9 cellular contexts compared by ENCODE assay signal in the genomic region with DNA sequence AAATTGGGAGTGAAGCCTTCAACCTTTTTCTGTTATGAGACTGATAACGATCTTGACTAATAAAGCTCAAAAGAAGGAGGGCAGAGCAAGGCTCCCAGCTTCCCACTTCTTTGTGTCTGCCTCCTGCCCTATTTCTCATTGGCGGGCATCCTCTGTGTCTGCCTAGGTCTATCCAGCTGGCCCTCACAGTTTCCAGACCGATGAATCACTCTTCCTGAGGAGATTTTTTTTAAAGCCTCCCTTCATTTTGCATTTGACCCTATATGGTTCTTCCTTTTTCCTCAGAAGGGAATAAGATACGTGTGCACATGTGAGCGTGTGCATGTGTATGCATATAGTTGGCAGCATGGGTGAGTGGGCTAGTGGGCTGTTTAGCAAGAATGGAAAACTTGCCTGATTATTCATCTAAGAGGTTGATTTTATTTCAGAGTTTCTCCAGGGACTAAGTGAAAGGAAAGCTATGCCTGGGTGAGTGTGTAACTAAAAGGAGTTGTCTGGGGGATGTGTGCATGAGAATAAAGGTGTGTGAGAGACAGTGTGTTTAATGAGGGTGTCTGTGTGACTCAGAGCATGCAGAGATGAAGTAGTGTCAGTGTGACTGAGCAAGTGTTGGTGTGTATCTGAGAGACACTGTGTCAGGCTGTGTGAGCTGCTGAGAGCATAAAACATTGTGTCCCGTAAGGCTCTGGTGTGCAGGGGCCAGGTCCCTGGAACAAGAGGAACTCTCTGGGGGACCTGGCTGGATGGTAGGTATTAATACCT. TPM values are rescaled to one million over a fixed set of nuclear protein-coding genes. Genes with fewer than 3 reads are reported as not detected.
A peak's percentile ranks its signal among the peaks of the same experiment; 100 is the strongest.
DNase-seq lines count a peak whose midpoint lies in the region; ATAC-seq, FAIRE-seq and TF ChIP-seq lines count a peak whose summit lies in the region.
"Had no signal": no experiment of that assay in that cellular context is flagged by ENCODE, and none has a peak within 500 bp of the region (broad histone marks: within the 10 kb centered on the region; RNA-seq: fewer than 3 reads in every experiment).

No MANE protein-coding gene starts in this region.

- H3K27ac ChIP-seq in trophoblast cell (ENCODE audit: low read depth, low read length), result peak overlapping the region; percentile 91

- H4K8ac ChIP-seq in trophoblast cell (ENCODE audit: low read depth, low read length), result no peak overlapping the region

- H3K4me2 ChIP-seq in trophoblast cell (ENCODE audit: low read length), result no peak overlapping the region

- H3K4me1 Mint-ChIP-seq in stimulated activated memory B cell treated with anti-CD40 and anti-IgM and Interleukin-4, amounts not matched to agents 10 μg/mL and 1 μg/mL and 100 μg/mL, for 72 hours, result peaks cover 9% of the 10 kb centered on the region

- DNase-seq in EL (peak; percentile 96), fibroblast of the conjunctiva (ENCODE audit: low read depth) (peak; percentile 85), trophoblast cell (peak in 1 of 2 donors; percentile 36), T-helper 1 cell (no peak), H54 (ENCODE audit: insufficient read length, low spot score) (no peak)
- no peak for DNase-seq in activated CD4-positive, CD25-positive, alpha-beta regulatory T cell (lab: John Stamatoyannopoulos, UW)

- H2BK120ac ChIP-seq in trophoblast cell (ENCODE audit: insufficient read depth, low read length, poor library complexity), result peak overlapping the region; percentile 92

- H3K36me3 Mint-ChIP-seq in stimulated activated memory B cell treated with anti-CD40 and anti-IgM and Interleukin-4, amounts not matched to agents 10 μg/mL and 1 μg/mL and 100 μg/mL, for 72 hours, result peaks cover 17% of the 10 kb centered on the region

- no peak overlapping the region for H2AFZ ChIP-seq in trophoblast cell (ENCODE audit: insufficient read depth, low read length, poor library complexity)

- peak overlapping the region; percentile 82 for H4K91ac ChIP-seq in trophoblast cell (ENCODE audit: low read depth, low read length)

- no peak overlapping the region for H3K23ac ChIP-seq in trophoblast cell (ENCODE audit: low read length)

- no peak overlapping the region for H3K9ac ChIP-seq in trophoblast cell (ENCODE audit: low read length)

- H3K4me3 Mint-ChIP-seq in stimulated activated memory B cell treated with anti-CD40 and anti-IgM and Interleukin-4, amounts not matched to agents 10 μg/mL and 1 μg/mL and 100 μg/mL, for 72 hours, result no peak overlapping the region

- no peaks in the 10 kb centered on the region for H3K9me3 ChIP-seq in trophoblast cell (ENCODE audit: insufficient read depth, low read depth, low read length)

- no peak overlapping the region for H3K4me3 ChIP-seq in trophoblast cell (ENCODE audit: low read depth, low read length)

- no peaks in the 10 kb centered on the region for H3K27me3 ChIP-seq in trophoblast cell (ENCODE audit: insufficient read depth, low read length)

- H3K79me2 ChIP-seq in trophoblast cell (ENCODE audit: control insufficient read depth, insufficient read depth, low read length, poor library complexity), result peaks cover 8% of the 10 kb centered on the region

- H3K4me1 ChIP-seq in trophoblast cell (ENCODE audit: control insufficient read depth in 1 of 2, insufficient read depth in 2 of 2, low read length in 2 of 2), result peaks cover 48 to 68% of the 10 kb centered on the region in 2 experiments

- no peak overlapping the region for H2AK5ac ChIP-seq in trophoblast cell (ENCODE audit: low read length)

- H3K14ac ChIP-seq in trophoblast cell (ENCODE audit: low read length), result no peak overlapping the region

- no peak overlapping the region for H4K12ac ChIP-seq in trophoblast cell (ENCODE audit: low read depth, low read length)

- no peak overlapping the region for H3K27ac Mint-ChIP-seq in stimulated activated memory B cell treated with anti-CD40 and anti-IgM and Interleukin-4, amounts not matched to agents 10 μg/mL and 1 μg/mL and 100 μg/mL, for 72 hours

- no peak for TF ChIP-seq POLR2A in H54 (IDR thresholded peaks at IDR 0.05; ENCODE audit: low read depth, low read length)

- H3K27me3 Mint-ChIP-seq in stimulated activated memory B cell treated with anti-CD40 and anti-IgM and Interleukin-4, amounts not matched to agents 10 μg/mL and 1 μg/mL and 100 μg/mL, for 72 hours, result peaks cover 73% of the 10 kb centered on the region

- H3K36me3 ChIP-seq in trophoblast cell (ENCODE audit: control insufficient read depth in 1 of 2, insufficient read depth in 2 of 2, low read length in 2 of 2), result peaks cover under 1% of the 10 kb centered on the region in 2 experiments

- no CpG with 5 or more reads among the region's 6 CpGs for WGBS in trophoblast cell (ENCODE audit: extremely low coverage, insufficient coverage, insufficient read length)

- ATAC-seq in SK-N-SH treated with all-trans-retinoic acid at 6 μM for 48 hours, result peak; percentile 62
- no peak for ATAC-seq in stimulated activated memory B cell treated with anti-CD40 and anti-IgM and Interleukin-4, amounts not matched to agents 10 μg/mL and 1 μg/mL and 100 μg/mL, for 72 hours

- H3K4ac ChIP-seq in trophoblast cell (ENCODE audit: low read depth, low read length), result no peak overlapping the region

- H2BK5ac ChIP-seq in trophoblast cell (ENCODE audit: low read depth, low read length, poor library complexity), result peak overlapping the region; percentile 73

- H2BK12ac ChIP-seq in trophoblast cell (ENCODE audit: low read length), result no peak overlapping the region

- FAIRE-seq in H54 (lab: Jason Lieb, UNC), result no peak
- FAIRE-seq: endometrium had no signal

- no peak overlapping the region for H3K18ac ChIP-seq in trophoblast cell (ENCODE audit: low read length)

- peaks cover 37% of the 10 kb centered on the region for H3K79me1 ChIP-seq in trophoblast cell (ENCODE audit: low read length)

- H3K9me3 Mint-ChIP-seq in stimulated activated memory B cell treated with anti-CD40 and anti-IgM and Interleukin-4, amounts not matched to agents 10 μg/mL and 1 μg/mL and 100 μg/mL, for 72 hours, result no peaks in the 10 kb centered on the region

TF ChIP-seq in SK-N-SH treated with all-trans-retinoic acid at 6 μM for 48 hours, 23 proteins besides CTCF, POLR2A, EP300 and RAD21 (continues in another document):
- TF ChIP-seq, protein P1, sequence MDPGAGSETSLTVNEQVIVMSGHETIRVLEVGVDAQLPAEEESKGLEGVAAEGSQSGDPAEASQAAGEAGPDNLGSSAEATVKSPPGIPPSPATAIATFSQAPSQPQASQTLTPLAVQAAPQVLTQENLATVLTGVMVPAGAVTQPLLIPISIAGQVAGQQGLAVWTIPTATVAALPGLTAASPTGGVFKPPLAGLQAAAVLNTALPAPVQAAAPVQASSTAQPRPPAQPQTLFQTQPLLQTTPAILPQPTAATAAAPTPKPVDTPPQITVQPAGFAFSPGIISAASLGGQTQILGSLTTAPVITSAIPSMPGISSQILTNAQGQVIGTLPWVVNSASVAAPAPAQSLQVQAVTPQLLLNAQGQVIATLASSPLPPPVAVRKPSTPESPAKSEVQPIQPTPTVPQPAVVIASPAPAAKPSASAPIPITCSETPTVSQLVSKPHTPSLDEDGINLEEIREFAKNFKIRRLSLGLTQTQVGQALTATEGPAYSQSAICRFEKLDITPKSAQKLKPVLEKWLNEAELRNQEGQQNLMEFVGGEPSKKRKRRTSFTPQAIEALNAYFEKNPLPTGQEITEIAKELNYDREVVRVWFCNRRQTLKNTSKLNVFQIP (CRISPR knock-in tag; IDR thresholded peaks at IDR 0.05; ENCODE audit: borderline replicate concordance, low read depth), result no peak
- TF ChIP-seq ZNF70 (CRISPR knock-in tag; IDR thresholded peaks at IDR 0.05), result no peak
- TF ChIP-seq TOX (CRISPR knock-in tag; IDR thresholded peaks at IDR 0.05; ENCODE audit: borderline replicate concordance), result no peak
- no peak for TF ChIP-seq ARNTL (CRISPR knock-in tag; IDR thresholded peaks at IDR 0.05; ENCODE audit: borderline replicate concordance, low read depth)
- no peak for TF ChIP-seq RARB (CRISPR knock-in tag; IDR thresholded peaks at IDR 0.05)
- TF ChIP-seq ZFP30 (CRISPR knock-in tag; IDR thresholded peaks at IDR 0.05), result no peak
- no peak for TF ChIP-seq CSDC2 (CRISPR knock-in tag; IDR thresholded peaks at IDR 0.05)
- no peak for TF ChIP-seq PPARA (CRISPR knock-in tag; IDR thresholded peaks at IDR 0.05; ENCODE audit: borderline replicate concordance)
- TF ChIP-seq BACH2 (CRISPR knock-in tag; IDR thresholded peaks at IDR 0.05; ENCODE audit: borderline replicate concordance), result no peak
- TF ChIP-seq, protein P2, sequence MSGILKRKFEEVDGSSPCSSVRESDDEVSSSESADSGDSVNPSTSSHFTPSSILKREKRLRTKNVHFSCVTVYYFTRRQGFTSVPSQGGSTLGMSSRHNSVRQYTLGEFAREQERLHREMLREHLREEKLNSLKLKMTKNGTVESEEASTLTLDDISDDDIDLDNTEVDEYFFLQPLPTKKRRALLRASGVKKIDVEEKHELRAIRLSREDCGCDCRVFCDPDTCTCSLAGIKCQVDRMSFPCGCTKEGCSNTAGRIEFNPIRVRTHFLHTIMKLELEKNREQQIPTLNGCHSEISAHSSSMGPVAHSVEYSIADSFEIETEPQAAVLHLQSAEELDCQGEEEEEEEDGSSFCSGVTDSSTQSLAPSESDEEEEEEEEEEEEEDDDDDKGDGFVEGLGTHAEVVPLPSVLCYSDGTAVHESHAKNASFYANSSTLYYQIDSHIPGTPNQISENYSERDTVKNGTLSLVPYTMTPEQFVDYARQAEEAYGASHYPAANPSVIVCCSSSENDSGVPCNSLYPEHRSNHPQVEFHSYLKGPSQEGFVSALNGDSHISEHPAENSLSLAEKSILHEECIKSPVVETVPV (CRISPR knock-in tag; IDR thresholded peaks at IDR 0.05), result no peak
- no peak for TF ChIP-seq ZC3H10 (CRISPR knock-in tag; IDR thresholded peaks at IDR 0.05)
- TF ChIP-seq, protein P3, sequence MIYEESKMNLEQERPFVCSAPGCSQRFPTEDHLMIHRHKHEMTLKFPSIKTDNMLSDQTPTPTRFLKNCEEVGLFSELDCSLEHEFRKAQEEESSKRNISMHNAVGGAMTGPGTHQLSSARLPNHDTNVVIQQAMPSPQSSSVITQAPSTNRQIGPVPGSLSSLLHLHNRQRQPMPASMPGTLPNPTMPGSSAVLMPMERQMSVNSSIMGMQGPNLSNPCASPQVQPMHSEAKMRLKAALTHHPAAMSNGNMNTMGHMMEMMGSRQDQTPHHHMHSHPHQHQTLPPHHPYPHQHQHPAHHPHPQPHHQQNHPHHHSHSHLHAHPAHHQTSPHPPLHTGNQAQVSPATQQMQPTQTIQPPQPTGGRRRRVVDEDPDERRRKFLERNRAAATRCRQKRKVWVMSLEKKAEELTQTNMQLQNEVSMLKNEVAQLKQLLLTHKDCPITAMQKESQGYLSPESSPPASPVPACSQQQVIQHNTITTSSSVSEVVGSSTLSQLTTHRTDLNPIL (CRISPR knock-in tag; IDR thresholded peaks at IDR 0.05; ENCODE audit: low read depth), result no peak
- no peak for TF ChIP-seq TCF4 (CRISPR knock-in tag; IDR thresholded peaks at IDR 0.05; ENCODE audit: borderline replicate concordance)

RNA-seq across cellular contexts. Expression of a gene that starts 12.2 kb away (rescaled TPM):
- polyA plus RNA-seq in trophoblast cell (2013), result 22.5 and 22.6 TPM in 2 replicates

RNA-seq across cellular contexts. Expression of a gene that starts 47.4 kb away (rescaled TPM):
- polyA plus RNA-seq in trophoblast cell (2013), result 246 and 250 TPM in 2 replicates

RNA-seq across cellular contexts. Expression of a gene that starts 53.9 kb away (rescaled TPM):
- polyA plus RNA-seq in trophoblast cell (2013), result 11.9 and 13.7 TPM in 2 replicates

RNA-seq across cellular contexts. Expression of a gene that starts 59.8 kb away (rescaled TPM):
- polyA plus RNA-seq in trophoblast cell (2013), result 0.33 and 0.39 TPM in 2 replicates

Comparison
In these comparisons a context has a peak if more than half of its experiments do, and no peak if none do; other contexts are left out.
1. DNase-seq: peak in EL (single experiment) and fibroblast of the conjunctiva (single experiment); none in T-helper 1 cell (0 of 5), activated CD4-positive, CD25-positive, alpha-beta regulatory T cell (0 of 4) and H54 (single experiment).